20 cellular contexts compared by ENCODE assay signal in the genomic region with DNA sequence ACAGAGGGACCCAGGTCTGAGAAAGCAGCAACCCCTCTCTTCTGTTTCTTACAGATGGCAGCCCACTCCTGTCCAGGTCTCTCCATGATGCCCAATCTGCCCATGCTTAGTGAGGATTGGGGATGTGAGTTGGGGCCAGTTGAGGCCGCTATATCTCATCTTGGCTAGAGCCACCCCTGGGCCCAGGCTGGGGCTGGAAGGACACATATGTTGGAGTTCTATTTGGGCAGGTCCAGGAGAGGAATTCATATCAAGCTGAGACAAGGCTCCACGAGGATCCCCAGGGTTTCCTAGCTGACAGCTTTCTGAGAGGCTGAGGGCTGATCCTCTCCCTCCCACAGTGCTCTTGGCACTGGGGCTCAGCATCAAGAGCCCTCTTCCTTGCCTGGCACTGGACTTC. TPM values are rescaled to one million over a fixed set of nuclear protein-coding genes. Genes with fewer than 3 reads are reported as not detected.
A peak's percentile ranks its signal among the peaks of the same experiment; 100 is the strongest.
DNase-seq lines count a peak whose midpoint lies in the region; ATAC-seq, FAIRE-seq and TF ChIP-seq lines count a peak whose summit lies in the region.
"Had no signal": no experiment of that assay in that cellular context is flagged by ENCODE, and none has a peak within 500 bp of the region (broad histone marks: within the 10 kb centered on the region; RNA-seq: fewer than 3 reads in every experiment).

No MANE protein-coding gene starts in this region.

- in situ Hi-C loops in G401 (cut with HindIII; ENCODE audit: low sequenced_read_pairs): no loop called here

- H2BK15ac ChIP-seq in H1 (ENCODE audit: low read length): no peak overlapping the region

- no peaks in the 10 kb centered on the region for H4K20me1 ChIP-seq in H1 (replicated peaks in 1 of 2; ENCODE audit: control insufficient read depth in 1 of 2, insufficient read depth in 2 of 2, low read length in 2 of 2)
- H4K20me1 ChIP-seq: BLaER1 had no signal

- no peak overlapping the region for H3K27ac ChIP-seq in H1 (ENCODE audit: low read depth, low read length)
- H3K27ac ChIP-seq: BLaER1, GM23248, HL-60 had no signal

- no peaks in the 10 kb centered on the region for H3K36me3 Mint-ChIP-seq in activated T-helper 17 cell treated with anti-CD3 and anti-CD28 coated beads, Interleukin-2, amount 50 U/mL, for 72 hours (ENCODE audit: low read depth)
- peaks cover 5% of the 10 kb centered on the region for H3K36me3 Mint-ChIP-seq in stimulated activated memory B cell treated with anti-CD40 and anti-IgM and Interleukin-4, amounts not matched to agents 10 μg/mL and 1 μg/mL and 100 μg/mL, for 72 hours
- H3K36me3 Mint-ChIP-seq in activated naive CD4-positive, alpha-beta T cell treated with anti-CD3 and anti-CD28 coated beads for 36 hours (ENCODE audit: low read depth): no peaks in the 10 kb centered on the region
- H3K36me3 Mint-ChIP-seq: CD14-positive monocyte; CD4-positive, alpha-beta memory T cell had no signal

- H3K4me2 ChIP-seq in H1 (ENCODE audit: insufficient read depth in 1 of 2, low read depth in 2 of 2, low read length in 2 of 2): no peak overlapping the region
- H3K4me2 ChIP-seq: BLaER1 had no signal

- TF ChIP-seq CTCF in H1 (IDR thresholded peaks at IDR 0.05; ENCODE audit: control extremely low read depth in 1 of 3, insufficient read depth in 1 of 3, low read depth in 1 of 3, low read length in 3 of 3): no peak

- H3K36me3 ChIP-seq in H1 (ENCODE audit: control insufficient read depth in 2 of 4, insufficient read depth in 4 of 4, low read length in 3 of 4): no peaks in the 10 kb centered on the region
- H3K36me3 ChIP-seq: BLaER1 had no signal

- H2BK120ac ChIP-seq in H1 (replicated peaks; ENCODE audit: low read depth, low read length): no peak overlapping the region

- CTCF ChIA-PET in H1 (lab: Charles Lee; ENCODE audit: partially characterized antibody): interaction anchor here (1.1 to 1.9 kb wide), 3 partner anchors 13 to 30 kb away, joined by 3 to 14 read pairs (median 5); no protein-coding TSS in a partner anchor
- CTCF ChIA-PET in activated naive CD4-positive, alpha-beta T cell treated with anti-CD3 and anti-CD28 coated beads for 36 hours (lab: Charles Lee): interaction anchor here (1.1 to 1.3 kb wide), 2 partner anchors 13 to 30 kb away, joined by 3 to 4 read pairs; no protein-coding TSS in a partner anchor

- H3K9me3 Mint-ChIP-seq in activated T-helper 17 cell treated with anti-CD3 and anti-CD28 coated beads, Interleukin-2, amount 50 U/mL, for 72 hours: no peaks in the 10 kb centered on the region
- no peaks in the 10 kb centered on the region for H3K9me3 Mint-ChIP-seq in stimulated activated memory B cell treated with anti-CD40 and anti-IgM and Interleukin-4, amounts not matched to agents 10 μg/mL and 1 μg/mL and 100 μg/mL, for 72 hours
- no peaks in the 10 kb centered on the region for H3K9me3 Mint-ChIP-seq in activated naive CD4-positive, alpha-beta T cell treated with anti-CD3 and anti-CD28 coated beads for 36 hours

- no peak overlapping the region for H3K18ac ChIP-seq in H1 (ENCODE audit: extremely low read depth, low read length)

- no peaks in the 10 kb centered on the region; the same call in 1 of the 2 replicates for H3K23me2 ChIP-seq in H1 (ENCODE audit: low read depth, low read length)

- intact Hi-C loops in activated naive CD4-positive, alpha-beta T cell treated with anti-CD3 and anti-CD28 coated beads for 36 hours (cut with micrococcal nuclease): no loop called here

- peak overlapping the region; percentile 18 for H4K8ac ChIP-seq in H1 (ENCODE audit: extremely low read depth, insufficient read depth, low read length)

- H3K4ac ChIP-seq in H1 (replicated peaks; ENCODE audit: insufficient read length, low read depth, low read length): no peak overlapping the region

- FAIRE-seq in H1 (lab: Jason Lieb, UNC): no peak
- FAIRE-seq: GM12878, H54 had no signal

- DNase-seq in G401 (ENCODE audit: low spot score) (peak; percentile 30), H1 (ENCODE audit: low read depth in 1 of 2, low spot score in 2 of 2) (no peak), NCI-H1417 (lab: John Stamatoyannopoulos, UW) (no peak)
- no peak for DNase-seq in activated naive CD4-positive, alpha-beta T cell treated with anti-CD3 and anti-CD28 coated beads for 36 hours
- DNase-seq: 8988T; CD4-positive, alpha-beta memory T cell; DMS79 treated with DMSO at 0.1 percent for 48 hours; GM23248; HCEC 1CT had no signal

- H4K91ac ChIP-seq in H1 (replicated peaks; ENCODE audit: insufficient read length, low read length): no peak overlapping the region

- no peak overlapping the region for H3K14ac ChIP-seq in H1 (ENCODE audit: insufficient read length)

- no peak overlapping the region for H2BK12ac ChIP-seq in H1 (ENCODE audit: low read depth, low read length)

- no peak overlapping the region for H3K4me3 Mint-ChIP-seq in activated T-helper 17 cell treated with anti-CD3 and anti-CD28 coated beads, Interleukin-2, amount 50 U/mL, for 72 hours
- no peak overlapping the region for H3K4me3 Mint-ChIP-seq in stimulated activated memory B cell treated with anti-CD40 and anti-IgM and Interleukin-4, amounts not matched to agents 10 μg/mL and 1 μg/mL and 100 μg/mL, for 72 hours
- H3K4me3 Mint-ChIP-seq in activated naive CD4-positive, alpha-beta T cell treated with anti-CD3 and anti-CD28 coated beads for 36 hours: no peak overlapping the region
- H3K4me3 Mint-ChIP-seq: CD4-positive, alpha-beta memory T cell had no signal

- POLR2A ChIA-PET in H1 (lab: Charles Lee; ENCODE audit: partially characterized antibody): interaction anchor here (0.9 kb wide), 1 partner anchor 30 kb away, joined by 3 read pairs; no protein-coding TSS in a partner anchor

- 77% methylated on average over 2 of the region's 2 CpGs; no CpG with 5 or more reads in 1 of the 2 experiments for WGBS in H1 (ENCODE audit: extremely low coverage in 1 of 2, insufficient coverage in 1 of 2, insufficient read length in 1 of 2, insufficient replicate concordance in 2 of 2, low coverage in 1 of 2, low lambda C conversion rate in 2 of 2, missing lambda C conversion rate in 1 of 2), 2 experiments

- no peak overlapping the region for H2BK20ac ChIP-seq in H1 (ENCODE audit: low read length)

- no peaks in the 10 kb centered on the region for H3K79me2 ChIP-seq in H1 (ENCODE audit: control insufficient read depth in 1 of 2, insufficient read depth in 2 of 2, low read length in 2 of 2)

- H3K79me1 ChIP-seq in H1 (ENCODE audit: low read depth, low read length): no peaks in the 10 kb centered on the region

- H2AK5ac ChIP-seq in H1 (ENCODE audit: low read depth, low read length): no peak overlapping the region

- peaks cover 20% of the 10 kb centered on the region for H3K4me1 Mint-ChIP-seq in activated T-helper 17 cell treated with anti-CD3 and anti-CD28 coated beads, Interleukin-2, amount 50 U/mL, for 72 hours
- peaks cover 44% of the 10 kb centered on the region for H3K4me1 Mint-ChIP-seq in stimulated activated memory B cell treated with anti-CD40 and anti-IgM and Interleukin-4, amounts not matched to agents 10 μg/mL and 1 μg/mL and 100 μg/mL, for 72 hours
- H3K4me1 Mint-ChIP-seq in activated naive CD4-positive, alpha-beta T cell treated with anti-CD3 and anti-CD28 coated beads for 36 hours (ENCODE audit: low read depth): peaks cover 20% of the 10 kb centered on the region

- no peak for TF ChIP-seq RAD21 in H1 (IDR thresholded peaks at IDR 0.05 in 1 of 2, conservative IDR thresholded peaks at IDR 0.05 in 1 of 2; ENCODE audit: low read depth in 2 of 2, low read length in 2 of 2)

- 0 out of 2 replicates have a peak overlapping the region, but pooled peaks have one; percentile 28 for H2BK5ac ChIP-seq in H1 (ENCODE audit: low read depth, low read length)

- H3K23ac ChIP-seq in H1 (ENCODE audit: insufficient read length): no peak overlapping the region

- TF ChIP-seq EP300 in H1 (IDR thresholded peaks at IDR 0.05; ENCODE audit: borderline replicate concordance in 1 of 2, low read depth in 2 of 2, low read length in 2 of 2): no peak

- no peak overlapping the region for H4K5ac ChIP-seq in H1 (ENCODE audit: insufficient read length, low read depth, low read length)

- no peak overlapping the region for H3K4me3 ChIP-seq in H1 (ENCODE audit: extremely low read depth in 1 of 4, insufficient read depth in 2 of 4, low read depth in 3 of 4, low read length in 4 of 4)
- H3K4me3 ChIP-seq: BLaER1, GM12878, GM23248 had no signal

- H2AFZ ChIP-seq in H1 (ENCODE audit: low read length): no peak overlapping the region
- H2AFZ ChIP-seq: GM23248 had no signal

- no peak overlapping the region for H3K9ac ChIP-seq in H1 (replicated peaks in 1 of 4; ENCODE audit: extremely low read depth in 1 of 4, low read depth in 3 of 4, low read length in 3 of 4)
- H3K9ac ChIP-seq: BLaER1, GM23248 had no signal

- no peaks in the 10 kb centered on the region for H3K9me3 ChIP-seq in H1 (ENCODE audit: insufficient read depth in 2 of 2, low read depth in 1 of 2, low read length in 1 of 2)
- H3K9me3 ChIP-seq: BLaER1 had no signal

- no peaks in the 10 kb centered on the region; a peak in 1 of 7 replicates for H3K27me3 ChIP-seq in H1 (replicated peaks in 1 of 4; ENCODE audit: control insufficient read depth in 3 of 4, extremely low read depth in 1 of 4, insufficient read depth in 3 of 4, low read length in 3 of 4)
- H3K27me3 ChIP-seq: BLaER1 had no signal

- H3K4me1 ChIP-seq in H1 (replicated peaks in 1 of 4; ENCODE audit: control insufficient read depth in 3 of 4, insufficient read depth in 4 of 4, low read length in 3 of 4): no peaks in the 10 kb centered on the region

- H3K56ac ChIP-seq in H1 (replicated peaks; ENCODE audit: insufficient read length, low read depth, low read length): no peak overlapping the region

- H3K27me3 Mint-ChIP-seq in activated T-helper 17 cell treated with anti-CD3 and anti-CD28 coated beads, Interleukin-2, amount 50 U/mL, for 72 hours: peaks cover 4% of the 10 kb centered on the region
- no peaks in the 10 kb centered on the region for H3K27me3 Mint-ChIP-seq in stimulated activated memory B cell treated with anti-CD40 and anti-IgM and Interleukin-4, amounts not matched to agents 10 μg/mL and 1 μg/mL and 100 μg/mL, for 72 hours
- peaks cover 3% of the 10 kb centered on the region for H3K27me3 Mint-ChIP-seq in activated naive CD4-positive, alpha-beta T cell treated with anti-CD3 and anti-CD28 coated beads for 36 hours (ENCODE audit: low read depth)

- H3K27ac Mint-ChIP-seq in activated T-helper 17 cell treated with anti-CD3 and anti-CD28 coated beads, Interleukin-2, amount 50 U/mL, for 72 hours: peak overlapping the region; percentile 20
- peak overlapping the region; percentile 94 for H3K27ac Mint-ChIP-seq in stimulated activated memory B cell treated with anti-CD40 and anti-IgM and Interleukin-4, amounts not matched to agents 10 μg/mL and 1 μg/mL and 100 μg/mL, for 72 hours
- no peak overlapping the region for H3K27ac Mint-ChIP-seq in activated naive CD4-positive, alpha-beta T cell treated with anti-CD3 and anti-CD28 coated beads for 36 hours
- H3K27ac Mint-ChIP-seq: CD14-positive monocyte; CD4-positive, alpha-beta memory T cell had no signal

- no peak for ATAC-seq in activated T-helper 17 cell treated with anti-CD3 and anti-CD28 coated beads, Interleukin-2, amount 50 U/mL, for 72 hours (replicated peaks)
- no peak for ATAC-seq in stimulated activated memory B cell treated with anti-CD40 and anti-IgM and Interleukin-4, amounts not matched to agents 10 μg/mL and 1 μg/mL and 100 μg/mL, for 72 hours
- ATAC-seq in GM19455 (IDR thresholded peaks at IDR 0.05; ENCODE audit: unreplicated experiment): no peak
- ATAC-seq: GM12878 had no signal

- no peak for TF ChIP-seq POLR2A in H1 (IDR thresholded peaks at IDR 0.05; ENCODE audit: control extremely low read depth in 1 of 2, low read depth in 2 of 2, low read length in 2 of 2)

RNA-seq across cellular contexts. Expression of a gene that starts 11.4 kb away (rescaled TPM):
- total RNA-seq in G401 (2014; rRNA removed; shearing (Covaris generic)): not detected in 2 replicates
- total RNA-seq in activated T-helper 17 cell treated with anti-CD3 and anti-CD28 coated beads, Interleukin-2, amount 50 U/mL, for 72 hours: under 1 TPM; 0.48 to 0.61 TPM
- total RNA-seq in H1 (2021; fragmentation: NEBNext Ultra II Directional; extraction: Animal tissue kit (Norgen Biotek cat#: 25700)): not detected in 2 replicates
- polyA plus RNA-seq in H1 (2011; rRNA removed): not detected in 2 replicates
- polyA plus RNA-seq in H1 (2011; cell fraction: cytosol; rRNA removed): not detected
- polyA plus RNA-seq in H1 (2011; cell fraction: nucleus; rRNA removed): not detected
- polyA plus RNA-seq in H1 (2012, experiment 1 of 2): not detected in 4 replicates
- not detected for polyA plus RNA-seq in H1 (2012, experiment 2 of 2)
- polyA plus RNA-seq in H1 (2013, experiment 1 of 2): not detected
- polyA plus RNA-seq in H1 (2013, experiment 2 of 2): not detected
- not detected in 2 replicates for polyA minus RNA-seq in H1 (2011; rRNA and poly(A)+ RNA removed)
- not detected for polyA minus RNA-seq in H1 (2011; cell fraction: cytosol; rRNA and poly(A)+ RNA removed)
- not detected for polyA minus RNA-seq in H1 (2011; cell fraction: nucleus; rRNA and poly(A)+ RNA removed)
- total RNA-seq in activated naive CD4-positive, alpha-beta T cell treated with anti-CD3 and anti-CD28 coated beads for 36 hours: not detected
- total RNA-seq: A673; CD4-positive, alpha-beta memory T cell; GM23248 had no signal
- polyA plus RNA-seq: AG04450; CD14-positive monocyte; CD4-positive, alpha-beta memory T cell; GM23248 had no signal

RNA-seq across cellular contexts. Expression of a gene that starts 34.6 kb away (rescaled TPM):
- not detected in 2 replicates for total RNA-seq in G401 (2014; rRNA removed; shearing (Covaris generic))
- total RNA-seq in activated T-helper 17 cell treated with anti-CD3 and anti-CD28 coated beads, Interleukin-2, amount 50 U/mL, for 72 hours: not detected
- total RNA-seq in H1 (2021; fragmentation: NEBNext Ultra II Directional; extraction: Animal tissue kit (Norgen Biotek cat#: 25700)): not detected in 2 replicates
- not detected in 2 replicates for polyA plus RNA-seq in H1 (2011; rRNA removed)
- not detected for polyA plus RNA-seq in H1 (2011; cell fraction: cytosol; rRNA removed)
- not detected for polyA plus RNA-seq in H1 (2011; cell fraction: nucleus; rRNA removed)
- not detected in 4 replicates for polyA plus RNA-seq in H1 (2012, experiment 1 of 2)
- not detected for polyA plus RNA-seq in H1 (2012, experiment 2 of 2)
- polyA plus RNA-seq in H1 (2013, experiment 1 of 2): not detected
- not detected for polyA plus RNA-seq in H1 (2013, experiment 2 of 2)
- not detected in 2 replicates for polyA minus RNA-seq in H1 (2011; rRNA and poly(A)+ RNA removed)
- not detected for polyA minus RNA-seq in H1 (2011; cell fraction: cytosol; rRNA and poly(A)+ RNA removed)
- polyA minus RNA-seq in H1 (2011; cell fraction: nucleus; rRNA and poly(A)+ RNA removed): not detected
- total RNA-seq in activated naive CD4-positive, alpha-beta T cell treated with anti-CD3 and anti-CD28 coated beads for 36 hours: not detected
- total RNA-seq: A673; CD4-positive, alpha-beta memory T cell; GM12878; GM23248; HT1080 had no signal
- polyA plus RNA-seq: AG04450; CD4-positive, alpha-beta memory T cell; GM12878; GM23248 had no signal

RNA-seq across cellular contexts. Expression of a gene that starts 46.7 kb away (rescaled TPM):
- not detected in 2 replicates for total RNA-seq in G401 (2014; rRNA removed; shearing (Covaris generic))
- total RNA-seq in activated T-helper 17 cell treated with anti-CD3 and anti-CD28 coated beads, Interleukin-2, amount 50 U/mL, for 72 hours: not detected
- total RNA-seq in H1 (2021; fragmentation: NEBNext Ultra II Directional; extraction: Animal tissue kit (Norgen Biotek cat#: 25700)): not detected in 2 replicates
- 0.05 TPM in 1 of 2 replicates, not detected in the other for polyA plus RNA-seq in H1 (2011; rRNA removed)
- 0.19 TPM for polyA plus RNA-seq in H1 (2011; cell fraction: cytosol; rRNA removed)
- 0.53 TPM for polyA plus RNA-seq in H1 (2011; cell fraction: nucleus; rRNA removed)
- not detected in 4 replicates for polyA plus RNA-seq in H1 (2012, experiment 1 of 2)
- not detected for polyA plus RNA-seq in H1 (2012, experiment 2 of 2)
- polyA plus RNA-seq in H1 (2013, experiment 1 of 2): 0.02 TPM
- not detected for polyA plus RNA-seq in H1 (2013, experiment 2 of 2)
- polyA minus RNA-seq in H1 (2011; rRNA and poly(A)+ RNA removed): not detected in 2 replicates
- not detected for polyA minus RNA-seq in H1 (2011; cell fraction: cytosol; rRNA and poly(A)+ RNA removed)
- not detected for polyA minus RNA-seq in H1 (2011; cell fraction: nucleus; rRNA and poly(A)+ RNA removed)
- not detected for total RNA-seq in activated naive CD4-positive, alpha-beta T cell treated with anti-CD3 and anti-CD28 coated beads for 36 hours
- total RNA-seq: A673; CD4-positive, alpha-beta memory T cell; GM12878; GM23248; HT1080 had no signal
- polyA plus RNA-seq: AG04450; CD14-positive monocyte; CD4-positive, alpha-beta memory T cell; GM12878; GM23248 had no signal
